In the genomic region with DNA sequence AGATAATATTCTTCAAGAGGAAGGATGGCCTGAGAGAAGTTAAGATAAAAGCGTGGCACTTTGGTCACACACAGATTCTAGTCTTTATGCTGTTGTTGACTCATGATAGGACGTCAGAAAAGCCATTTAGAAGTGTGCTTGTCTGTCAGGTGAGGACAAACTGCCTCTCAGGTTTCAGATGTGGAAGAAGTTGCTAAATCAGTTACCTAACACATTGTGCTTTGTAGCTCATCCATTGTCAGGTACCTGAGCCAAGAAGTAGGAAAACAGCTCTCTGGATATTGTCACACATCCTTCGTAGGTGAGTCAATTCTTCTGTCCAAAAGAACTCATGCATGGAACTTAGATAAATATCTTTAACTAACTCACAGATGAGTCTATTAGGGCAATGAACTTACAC, we compare ENCODE assay signal across 20 cellular contexts. TPM values are rescaled to one million over a fixed set of nuclear protein-coding genes. Genes with fewer than 3 reads are reported as not detected.
"Had no signal": no experiment of that assay in that cellular context is flagged by ENCODE, and none has a peak within 500 bp of the region (broad histone marks: within the 10 kb centered on the region; RNA-seq: fewer than 3 reads in every experiment).

No MANE protein-coding gene starts in this region.

- FAIRE-seq: endometrium, pancreas had no signal

- DNase-seq: activated CD4-positive, alpha-beta T cell treated with anti-CD3 and anti-CD28 coated beads for 1 hour; activated CD4-positive, alpha-beta T cell treated with anti-CD3 and anti-CD28 coated beads, Interleukin-2, amount 50 U/mL, for 4 hours; activated naive CD4-positive, alpha-beta T cell treated with anti-CD3 and anti-CD28 coated beads for 36 hours; activated naive CD8-positive, alpha-beta T cell treated with anti-CD3 and anti-CD28 coated beads, Interleukin-2, amount 50 U/mL, for 24 hours; activated T-cell treated with anti-CD3 and anti-CD28 coated beads for 4 hours; dorsolateral prefrontal cortex; esophagus squamous epithelium; glutamatergic neuron; pancreas; stimulated activated CD4-positive, alpha-beta T cell treated with anti-CD3 and anti-CD28 coated beads, Interleukin-2, amount 100 ng/mL, for 48 hours; T-helper 1 cell; thyroid gland had no signal

- H3K36me3 Mint-ChIP-seq: stimulated activated memory B cell treated with anti-CD40 and anti-IgM and Interleukin-4, amounts not matched to agents 10 μg/mL and 1 μg/mL and 100 μg/mL, for 72 hours had no signal

- H3K4me3 ChIP-seq: ascending aorta, cardiac muscle cell, dorsolateral prefrontal cortex, esophagus squamous epithelium, pancreas, thyroid gland, vagina had no signal

- H3K4me3 Mint-ChIP-seq: activated naive CD4-positive, alpha-beta T cell treated with anti-CD3 and anti-CD28 coated beads for 36 hours; activated naive CD8-positive, alpha-beta T cell treated with anti-CD3 and anti-CD28 coated beads, Interleukin-2, amount 50 U/mL, for 24 hours; activated T-helper 17 cell treated with anti-CD3 and anti-CD28 coated beads, Interleukin-2, amount 50 U/mL, for 72 hours; stimulated activated memory B cell treated with anti-CD40 and anti-IgM and Interleukin-4, amounts not matched to agents 10 μg/mL and 1 μg/mL and 100 μg/mL, for 72 hours had no signal

- H3K27me3 Mint-ChIP-seq: activated naive CD8-positive, alpha-beta T cell treated with anti-CD3 and anti-CD28 coated beads, Interleukin-2, amount 50 U/mL, for 24 hours; activated T-helper 17 cell treated with anti-CD3 and anti-CD28 coated beads, Interleukin-2, amount 50 U/mL, for 72 hours; stimulated activated memory B cell treated with anti-CD40 and anti-IgM and Interleukin-4, amounts not matched to agents 10 μg/mL and 1 μg/mL and 100 μg/mL, for 72 hours had no signal

- ATAC-seq: activated naive CD8-positive, alpha-beta T cell treated with anti-CD3 and anti-CD28 coated beads, Interleukin-2, amount 50 U/mL, for 24 hours; activated T-helper 17 cell treated with anti-CD3 and anti-CD28 coated beads, Interleukin-2, amount 50 U/mL, for 72 hours; stimulated activated memory B cell treated with anti-CD40 and anti-IgM and Interleukin-4, amounts not matched to agents 10 μg/mL and 1 μg/mL and 100 μg/mL, for 72 hours had no signal

- H3K9me3 Mint-ChIP-seq: activated naive CD4-positive, alpha-beta T cell treated with anti-CD3 and anti-CD28 coated beads for 36 hours; stimulated activated memory B cell treated with anti-CD40 and anti-IgM and Interleukin-4, amounts not matched to agents 10 μg/mL and 1 μg/mL and 100 μg/mL, for 72 hours had no signal

- H3K27ac Mint-ChIP-seq: activated naive CD4-positive, alpha-beta T cell treated with anti-CD3 and anti-CD28 coated beads for 36 hours; activated naive CD8-positive, alpha-beta T cell treated with anti-CD3 and anti-CD28 coated beads, Interleukin-2, amount 50 U/mL, for 24 hours; activated T-helper 17 cell treated with anti-CD3 and anti-CD28 coated beads, Interleukin-2, amount 50 U/mL, for 72 hours; stimulated activated memory B cell treated with anti-CD40 and anti-IgM and Interleukin-4, amounts not matched to agents 10 μg/mL and 1 μg/mL and 100 μg/mL, for 72 hours had no signal

- H3K4me1 Mint-ChIP-seq: activated naive CD8-positive, alpha-beta T cell treated with anti-CD3 and anti-CD28 coated beads, Interleukin-2, amount 50 U/mL, for 24 hours; activated T-helper 17 cell treated with anti-CD3 and anti-CD28 coated beads, Interleukin-2, amount 50 U/mL, for 72 hours; stimulated activated memory B cell treated with anti-CD40 and anti-IgM and Interleukin-4, amounts not matched to agents 10 μg/mL and 1 μg/mL and 100 μg/mL, for 72 hours had no signal

RNA-seq across cellular contexts. Expression of a gene that starts 49.5 kb away (rescaled TPM):
- total RNA-seq: activated naive CD4-positive, alpha-beta T cell treated with anti-CD3 and anti-CD28 coated beads for 36 hours; activated T-helper 17 cell treated with anti-CD3 and anti-CD28 coated beads, Interleukin-2, amount 50 U/mL, for 72 hours; ascending aorta; cardiac muscle cell; fibroblast of villous mesenchyme; myocyte had no signal
